ENCODE assay signal across 2 cellular contexts in the genomic region with DNA sequence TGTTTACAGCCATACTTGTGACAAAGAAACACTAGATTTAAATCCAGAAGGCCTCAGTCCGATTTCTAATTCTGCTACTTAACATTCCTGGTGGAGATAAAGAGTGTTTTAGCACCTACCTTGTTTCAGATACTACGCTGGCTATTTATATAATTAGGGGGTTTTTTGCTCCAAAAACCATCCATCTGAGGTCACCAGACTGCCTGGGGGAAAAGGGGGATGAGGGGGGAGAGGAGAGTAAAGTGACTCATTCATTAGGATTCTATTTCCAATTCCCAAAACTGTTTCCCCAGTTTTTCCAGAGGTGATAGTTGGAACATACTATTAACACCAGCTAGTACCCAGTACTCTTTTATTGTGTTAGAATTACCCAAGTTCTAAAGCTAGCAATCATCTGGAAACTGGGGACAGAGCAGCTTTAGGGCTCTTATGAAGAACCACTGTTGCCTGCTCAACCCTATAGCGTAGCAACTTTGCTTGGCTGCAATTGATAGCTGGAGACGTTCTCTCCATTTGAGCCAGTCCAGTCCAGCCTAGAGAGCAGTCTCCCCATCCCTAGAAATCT.
TF ChIP-seq lines count a peak whose summit lies in the region.

No MANE protein-coding gene starts in this region.

TF ChIP-seq in SK-N-SH, 30 proteins besides CTCF, POLR2A, EP300 and RAD21:
- no peak for TF ChIP-seq CHD2 (IDR thresholded peaks at IDR 0.05; ENCODE audit: low read length, partially characterized antibody)
- no peak for TF ChIP-seq SMC3 (IDR thresholded peaks at IDR 0.05; ENCODE audit: low read depth, low read length)
- TF ChIP-seq TCF12 (IDR thresholded peaks at IDR 0.05) = no peak
- TF ChIP-seq YY1 (IDR thresholded peaks at IDR 0.05; ENCODE audit: low read depth) = no peak
- TF ChIP-seq, protein P1, sequence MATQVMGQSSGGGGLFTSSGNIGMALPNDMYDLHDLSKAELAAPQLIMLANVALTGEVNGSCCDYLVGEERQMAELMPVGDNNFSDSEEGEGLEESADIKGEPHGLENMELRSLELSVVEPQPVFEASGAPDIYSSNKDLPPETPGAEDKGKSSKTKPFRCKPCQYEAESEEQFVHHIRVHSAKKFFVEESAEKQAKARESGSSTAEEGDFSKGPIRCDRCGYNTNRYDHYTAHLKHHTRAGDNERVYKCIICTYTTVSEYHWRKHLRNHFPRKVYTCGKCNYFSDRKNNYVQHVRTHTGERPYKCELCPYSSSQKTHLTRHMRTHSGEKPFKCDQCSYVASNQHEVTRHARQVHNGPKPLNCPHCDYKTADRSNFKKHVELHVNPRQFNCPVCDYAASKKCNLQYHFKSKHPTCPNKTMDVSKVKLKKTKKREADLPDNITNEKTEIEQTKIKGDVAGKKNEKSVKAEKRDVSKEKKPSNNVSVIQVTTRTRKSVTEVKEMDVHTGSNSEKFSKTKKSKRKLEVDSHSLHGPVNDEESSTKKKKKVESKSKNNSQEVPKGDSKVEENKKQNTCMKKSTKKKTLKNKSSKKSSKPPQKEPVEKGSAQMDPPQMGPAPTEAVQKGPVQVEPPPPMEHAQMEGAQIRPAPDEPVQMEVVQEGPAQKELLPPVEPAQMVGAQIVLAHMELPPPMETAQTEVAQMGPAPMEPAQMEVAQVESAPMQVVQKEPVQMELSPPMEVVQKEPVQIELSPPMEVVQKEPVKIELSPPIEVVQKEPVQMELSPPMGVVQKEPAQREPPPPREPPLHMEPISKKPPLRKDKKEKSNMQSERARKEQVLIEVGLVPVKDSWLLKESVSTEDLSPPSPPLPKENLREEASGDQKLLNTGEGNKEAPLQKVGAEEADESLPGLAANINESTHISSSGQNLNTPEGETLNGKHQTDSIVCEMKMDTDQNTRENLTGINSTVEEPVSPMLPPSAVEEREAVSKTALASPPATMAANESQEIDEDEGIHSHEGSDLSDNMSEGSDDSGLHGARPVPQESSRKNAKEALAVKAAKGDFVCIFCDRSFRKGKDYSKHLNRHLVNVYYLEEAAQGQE (IDR thresholded peaks at IDR 0.05; ENCODE audit: low read depth, low read length) = no peak
- TF ChIP-seq, protein P2, sequence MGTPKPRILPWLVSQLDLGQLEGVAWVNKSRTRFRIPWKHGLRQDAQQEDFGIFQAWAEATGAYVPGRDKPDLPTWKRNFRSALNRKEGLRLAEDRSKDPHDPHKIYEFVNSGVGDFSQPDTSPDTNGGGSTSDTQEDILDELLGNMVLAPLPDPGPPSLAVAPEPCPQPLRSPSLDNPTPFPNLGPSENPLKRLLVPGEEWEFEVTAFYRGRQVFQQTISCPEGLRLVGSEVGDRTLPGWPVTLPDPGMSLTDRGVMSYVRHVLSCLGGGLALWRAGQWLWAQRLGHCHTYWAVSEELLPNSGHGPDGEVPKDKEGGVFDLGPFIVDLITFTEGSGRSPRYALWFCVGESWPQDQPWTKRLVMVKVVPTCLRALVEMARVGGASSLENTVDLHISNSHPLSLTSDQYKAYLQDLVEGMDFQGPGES (IDR thresholded peaks at IDR 0.05; ENCODE audit: low read depth, low read length) = no peak
- TF ChIP-seq MEF2A (IDR thresholded peaks at IDR 0.05; ENCODE audit: borderline replicate concordance, low read depth) = no peak
- no peak for TF ChIP-seq FOXM1 (IDR thresholded peaks at IDR 0.05; ENCODE audit: low read depth)
- TF ChIP-seq, protein P3, sequence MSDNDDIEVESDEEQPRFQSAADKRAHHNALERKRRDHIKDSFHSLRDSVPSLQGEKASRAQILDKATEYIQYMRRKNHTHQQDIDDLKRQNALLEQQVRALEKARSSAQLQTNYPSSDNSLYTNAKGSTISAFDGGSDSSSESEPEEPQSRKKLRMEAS (IDR thresholded peaks at IDR 0.05; ENCODE audit: low read depth) = no peak

TF ChIP-seq in HepG2, 621 proteins besides CTCF, POLR2A, EP300 and RAD21:
- TF ChIP-seq GFI1 (CRISPR knock-in tag; IDR thresholded peaks at IDR 0.05; ENCODE audit: borderline replicate concordance) = no peak
- no peak for TF ChIP-seq ZNF598 (CRISPR knock-in tag; IDR thresholded peaks at IDR 0.05; ENCODE audit: borderline replicate concordance)
- TF ChIP-seq, protein P4, sequence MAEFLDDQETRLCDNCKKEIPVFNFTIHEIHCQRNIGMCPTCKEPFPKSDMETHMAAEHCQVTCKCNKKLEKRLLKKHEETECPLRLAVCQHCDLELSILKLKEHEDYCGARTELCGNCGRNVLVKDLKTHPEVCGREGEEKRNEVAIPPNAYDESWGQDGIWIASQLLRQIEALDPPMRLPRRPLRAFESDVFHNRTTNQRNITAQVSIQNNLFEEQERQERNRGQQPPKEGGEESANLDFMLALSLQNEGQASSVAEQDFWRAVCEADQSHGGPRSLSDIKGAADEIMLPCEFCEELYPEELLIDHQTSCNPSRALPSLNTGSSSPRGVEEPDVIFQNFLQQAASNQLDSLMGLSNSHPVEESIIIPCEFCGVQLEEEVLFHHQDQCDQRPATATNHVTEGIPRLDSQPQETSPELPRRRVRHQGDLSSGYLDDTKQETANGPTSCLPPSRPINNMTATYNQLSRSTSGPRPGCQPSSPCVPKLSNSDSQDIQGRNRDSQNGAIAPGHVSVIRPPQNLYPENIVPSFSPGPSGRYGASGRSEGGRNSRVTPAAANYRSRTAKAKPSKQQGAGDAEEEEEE (CRISPR knock-in tag; IDR thresholded peaks at IDR 0.05; ENCODE audit: borderline replicate concordance) = no peak
- TF ChIP-seq SMARCE1 (IDR thresholded peaks at IDR 0.05; ENCODE audit: borderline replicate concordance) = no peak
- TF ChIP-seq ZFYVE20 (CRISPR knock-in tag; IDR thresholded peaks at IDR 0.05; ENCODE audit: borderline replicate concordance, low read depth) = no peak
- TF ChIP-seq, protein P5, sequence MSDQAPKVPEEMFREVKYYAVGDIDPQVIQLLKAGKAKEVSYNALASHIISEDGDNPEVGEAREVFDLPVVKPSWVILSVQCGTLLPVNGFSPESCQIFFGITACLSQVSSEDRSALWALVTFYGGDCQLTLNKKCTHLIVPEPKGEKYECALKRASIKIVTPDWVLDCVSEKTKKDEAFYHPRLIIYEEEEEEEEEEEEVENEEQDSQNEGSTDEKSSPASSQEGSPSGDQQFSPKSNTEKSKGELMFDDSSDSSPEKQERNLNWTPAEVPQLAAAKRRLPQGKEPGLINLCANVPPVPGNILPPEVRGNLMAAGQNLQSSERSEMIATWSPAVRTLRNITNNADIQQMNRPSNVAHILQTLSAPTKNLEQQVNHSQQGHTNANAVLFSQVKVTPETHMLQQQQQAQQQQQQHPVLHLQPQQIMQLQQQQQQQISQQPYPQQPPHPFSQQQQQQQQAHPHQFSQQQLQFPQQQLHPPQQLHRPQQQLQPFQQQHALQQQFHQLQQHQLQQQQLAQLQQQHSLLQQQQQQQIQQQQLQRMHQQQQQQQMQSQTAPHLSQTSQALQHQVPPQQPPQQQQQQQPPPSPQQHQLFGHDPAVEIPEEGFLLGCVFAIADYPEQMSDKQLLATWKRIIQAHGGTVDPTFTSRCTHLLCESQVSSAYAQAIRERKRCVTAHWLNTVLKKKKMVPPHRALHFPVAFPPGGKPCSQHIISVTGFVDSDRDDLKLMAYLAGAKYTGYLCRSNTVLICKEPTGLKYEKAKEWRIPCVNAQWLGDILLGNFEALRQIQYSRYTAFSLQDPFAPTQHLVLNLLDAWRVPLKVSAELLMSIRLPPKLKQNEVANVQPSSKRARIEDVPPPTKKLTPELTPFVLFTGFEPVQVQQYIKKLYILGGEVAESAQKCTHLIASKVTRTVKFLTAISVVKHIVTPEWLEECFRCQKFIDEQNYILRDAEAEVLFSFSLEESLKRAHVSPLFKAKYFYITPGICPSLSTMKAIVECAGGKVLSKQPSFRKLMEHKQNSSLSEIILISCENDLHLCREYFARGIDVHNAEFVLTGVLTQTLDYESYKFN (CRISPR knock-in tag; conservative IDR thresholded peaks at IDR 0.05) = no peak
- TF ChIP-seq, protein P6, sequence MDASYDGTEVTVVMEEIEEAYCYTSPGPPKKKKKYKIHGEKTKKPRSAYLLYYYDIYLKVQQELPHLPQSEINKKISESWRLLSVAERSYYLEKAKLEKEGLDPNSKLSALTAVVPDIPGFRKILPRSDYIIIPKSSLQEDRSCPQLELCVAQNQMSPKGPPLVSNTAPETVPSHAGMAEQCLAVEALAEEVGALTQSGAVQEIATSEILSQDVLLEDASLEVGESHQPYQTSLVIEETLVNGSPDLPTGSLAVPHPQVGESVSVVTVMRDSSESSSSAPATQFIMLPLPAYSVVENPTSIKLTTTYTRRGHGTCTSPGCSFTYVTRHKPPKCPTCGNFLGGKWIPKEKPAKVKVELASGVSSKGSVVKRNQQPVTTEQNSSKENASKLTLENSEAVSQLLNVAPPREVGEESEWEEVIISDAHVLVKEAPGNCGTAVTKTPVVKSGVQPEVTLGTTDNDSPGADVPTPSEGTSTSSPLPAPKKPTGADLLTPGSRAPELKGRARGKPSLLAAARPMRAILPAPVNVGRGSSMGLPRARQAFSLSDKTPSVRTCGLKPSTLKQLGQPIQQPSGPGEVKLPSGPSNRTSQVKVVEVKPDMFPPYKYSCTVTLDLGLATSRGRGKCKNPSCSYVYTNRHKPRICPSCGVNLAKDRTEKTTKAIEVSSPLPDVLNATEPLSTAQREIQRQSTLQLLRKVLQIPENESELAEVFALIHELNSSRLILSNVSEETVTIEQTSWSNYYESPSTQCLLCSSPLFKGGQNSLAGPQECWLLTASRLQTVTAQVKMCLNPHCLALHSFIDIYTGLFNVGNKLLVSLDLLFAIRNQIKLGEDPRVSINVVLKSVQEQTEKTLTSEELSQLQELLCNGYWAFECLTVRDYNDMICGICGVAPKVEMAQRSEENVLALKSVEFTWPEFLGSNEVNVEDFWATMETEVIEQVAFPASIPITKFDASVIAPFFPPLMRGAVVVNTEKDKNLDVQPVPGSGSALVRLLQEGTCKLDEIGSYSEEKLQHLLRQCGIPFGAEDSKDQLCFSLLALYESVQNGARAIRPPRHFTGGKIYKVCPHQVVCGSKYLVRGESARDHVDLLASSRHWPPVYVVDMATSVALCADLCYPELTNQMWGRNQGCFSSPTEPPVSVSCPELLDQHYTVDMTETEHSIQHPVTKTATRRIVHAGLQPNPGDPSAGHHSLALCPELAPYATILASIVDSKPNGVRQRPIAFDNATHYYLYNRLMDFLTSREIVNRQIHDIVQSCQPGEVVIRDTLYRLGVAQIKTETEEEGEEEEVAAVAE (CRISPR knock-in tag; IDR thresholded peaks at IDR 0.05; ENCODE audit: borderline replicate concordance) = no peak
TF ChIP-seq in HepG2: peak in this region for 0.
